Comparison of ENCODE assay signal across 8 cellular contexts in the genomic region with DNA sequence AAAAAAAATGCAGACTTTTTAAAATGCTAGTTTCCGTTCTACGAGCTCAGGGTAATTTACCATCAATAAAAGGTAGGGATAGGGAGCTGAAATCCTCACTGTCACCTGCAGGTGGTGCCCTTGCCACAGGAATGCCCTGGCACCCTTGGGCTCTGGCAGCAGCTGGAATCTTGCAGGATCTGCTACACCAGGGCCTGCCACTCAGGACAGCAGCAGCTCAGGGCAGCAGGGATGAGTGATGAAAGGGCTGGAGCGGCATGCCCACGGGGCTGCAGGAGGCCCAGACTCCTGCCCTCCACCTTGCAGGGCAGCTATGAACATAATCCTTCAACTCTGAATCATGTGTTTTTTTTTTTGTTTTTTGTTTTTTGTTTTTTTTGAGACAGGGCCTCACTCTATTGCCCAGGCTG. TPM values are rescaled to one million over a fixed set of nuclear protein-coding genes. Genes with fewer than 3 reads are reported as not detected.
DNase-seq lines count a peak whose midpoint lies in the region; ATAC-seq and TF ChIP-seq lines count a peak whose summit lies in the region.

No MANE protein-coding gene starts in this region.

- no peaks in the 10 kb centered on the region for H3F3A ChIP-seq in GM23338 (replicated peaks; ENCODE audit: low read depth)

- H3K9me3 Mint-ChIP-seq in GM23338: no peaks in the 10 kb centered on the region

- ATAC-seq in GM23338: peak; percentile 90
- ATAC-seq in left colon: peak; percentile 99
- ATAC-seq in GM21825 (IDR thresholded peaks at IDR 0.05; ENCODE audit: unreplicated experiment): no peak

- H3K4me2 ChIP-seq in GM23338: no peak overlapping the region

- H3K36me3 ChIP-seq in GM23338 (ENCODE audit: insufficient read depth): no peaks in the 10 kb centered on the region

- no peaks in the 10 kb centered on the region for H3K36me3 Mint-ChIP-seq in GM23338 (ENCODE audit: low read depth)

- peak; percentile 95 to 98 for TF ChIP-seq CTCF in GM23338 (conservative IDR thresholded peaks at IDR 0.05; ENCODE audit: low read depth in 2 of 2)

- no peaks in the 10 kb centered on the region for H3K27me3 ChIP-seq in GM23338 (ENCODE audit: insufficient read depth)

- intact Hi-C loops in left colon (cut with DNase I, micrococcal nuclease): loop anchor here (5.0 kb wide), 2 partner anchors 99 to 114 kb away; no protein-coding TSS in a partner anchor

- H2AFZ ChIP-seq in GM23338: no peak overlapping the region

- peaks cover 2% of the 10 kb centered on the region for H3K27me3 Mint-ChIP-seq in GM23338 (ENCODE audit: insufficient read depth, low read depth, poor library complexity)

- H3K27ac Mint-ChIP-seq in GM23338: no peak overlapping the region

- no peaks in the 10 kb centered on the region; the same call in 1 of the 2 replicates for H4K20me1 ChIP-seq in GM23338 (replicated peaks; ENCODE audit: insufficient read depth)

- H3K4me1 Mint-ChIP-seq in GM23338: no peaks in the 10 kb centered on the region; the same call in 1 of the 3 replicates

- DNase-seq in AG08396 (ENCODE audit: low spot score) (peak; percentile 90), GM23338 (ENCODE audit: low spot score) (peak; percentile 86), NCI-H345 (lab: John Stamatoyannopoulos, UW) (peak; percentile 79), caudate nucleus (lab: John Stamatoyannopoulos, UW) (peak in 58 of 61 donors; percentile 38 to 91 (median 68)), left colon (peak; percentile 62 to 83)
- DNase-seq in activated CD4-positive, CD25-positive, alpha-beta regulatory T cell (lab: John Stamatoyannopoulos, UW): peak; percentile 49 to 63 (median 56)
- peak; percentile 79 for DNase-seq in stimulated activated CD4-positive, alpha-beta T cell treated with anti-CD3 and anti-CD28 coated beads, Interleukin-4, amount 100 ng/mL, for 24 hours

- no peaks in the 10 kb centered on the region for H3K79me2 ChIP-seq in GM23338 (replicated peaks; ENCODE audit: insufficient read depth)

- peaks cover under 1% of the 10 kb centered on the region; the same call in 1 of the 2 replicates for H3K4me1 ChIP-seq in GM23338 (ENCODE audit: insufficient read depth)

- H3K9me2 ChIP-seq in GM23338 (ENCODE audit: insufficient read depth): no peaks in the 10 kb centered on the region

- H3K4me3 Mint-ChIP-seq in GM23338: no peak overlapping the region

- H3K4me3 ChIP-seq in GM23338: no peak overlapping the region

- H3K27ac ChIP-seq in GM23338 (ENCODE audit: low read depth): no peak overlapping the region
- no peak overlapping the region for H3K27ac ChIP-seq in caudate nucleus (ENCODE audit: low read depth, low read length)

TF ChIP-seq in GM23338, 12 proteins besides CTCF, POLR2A, EP300 and RAD21 (continues in another document):
- TF ChIP-seq, protein P1, sequence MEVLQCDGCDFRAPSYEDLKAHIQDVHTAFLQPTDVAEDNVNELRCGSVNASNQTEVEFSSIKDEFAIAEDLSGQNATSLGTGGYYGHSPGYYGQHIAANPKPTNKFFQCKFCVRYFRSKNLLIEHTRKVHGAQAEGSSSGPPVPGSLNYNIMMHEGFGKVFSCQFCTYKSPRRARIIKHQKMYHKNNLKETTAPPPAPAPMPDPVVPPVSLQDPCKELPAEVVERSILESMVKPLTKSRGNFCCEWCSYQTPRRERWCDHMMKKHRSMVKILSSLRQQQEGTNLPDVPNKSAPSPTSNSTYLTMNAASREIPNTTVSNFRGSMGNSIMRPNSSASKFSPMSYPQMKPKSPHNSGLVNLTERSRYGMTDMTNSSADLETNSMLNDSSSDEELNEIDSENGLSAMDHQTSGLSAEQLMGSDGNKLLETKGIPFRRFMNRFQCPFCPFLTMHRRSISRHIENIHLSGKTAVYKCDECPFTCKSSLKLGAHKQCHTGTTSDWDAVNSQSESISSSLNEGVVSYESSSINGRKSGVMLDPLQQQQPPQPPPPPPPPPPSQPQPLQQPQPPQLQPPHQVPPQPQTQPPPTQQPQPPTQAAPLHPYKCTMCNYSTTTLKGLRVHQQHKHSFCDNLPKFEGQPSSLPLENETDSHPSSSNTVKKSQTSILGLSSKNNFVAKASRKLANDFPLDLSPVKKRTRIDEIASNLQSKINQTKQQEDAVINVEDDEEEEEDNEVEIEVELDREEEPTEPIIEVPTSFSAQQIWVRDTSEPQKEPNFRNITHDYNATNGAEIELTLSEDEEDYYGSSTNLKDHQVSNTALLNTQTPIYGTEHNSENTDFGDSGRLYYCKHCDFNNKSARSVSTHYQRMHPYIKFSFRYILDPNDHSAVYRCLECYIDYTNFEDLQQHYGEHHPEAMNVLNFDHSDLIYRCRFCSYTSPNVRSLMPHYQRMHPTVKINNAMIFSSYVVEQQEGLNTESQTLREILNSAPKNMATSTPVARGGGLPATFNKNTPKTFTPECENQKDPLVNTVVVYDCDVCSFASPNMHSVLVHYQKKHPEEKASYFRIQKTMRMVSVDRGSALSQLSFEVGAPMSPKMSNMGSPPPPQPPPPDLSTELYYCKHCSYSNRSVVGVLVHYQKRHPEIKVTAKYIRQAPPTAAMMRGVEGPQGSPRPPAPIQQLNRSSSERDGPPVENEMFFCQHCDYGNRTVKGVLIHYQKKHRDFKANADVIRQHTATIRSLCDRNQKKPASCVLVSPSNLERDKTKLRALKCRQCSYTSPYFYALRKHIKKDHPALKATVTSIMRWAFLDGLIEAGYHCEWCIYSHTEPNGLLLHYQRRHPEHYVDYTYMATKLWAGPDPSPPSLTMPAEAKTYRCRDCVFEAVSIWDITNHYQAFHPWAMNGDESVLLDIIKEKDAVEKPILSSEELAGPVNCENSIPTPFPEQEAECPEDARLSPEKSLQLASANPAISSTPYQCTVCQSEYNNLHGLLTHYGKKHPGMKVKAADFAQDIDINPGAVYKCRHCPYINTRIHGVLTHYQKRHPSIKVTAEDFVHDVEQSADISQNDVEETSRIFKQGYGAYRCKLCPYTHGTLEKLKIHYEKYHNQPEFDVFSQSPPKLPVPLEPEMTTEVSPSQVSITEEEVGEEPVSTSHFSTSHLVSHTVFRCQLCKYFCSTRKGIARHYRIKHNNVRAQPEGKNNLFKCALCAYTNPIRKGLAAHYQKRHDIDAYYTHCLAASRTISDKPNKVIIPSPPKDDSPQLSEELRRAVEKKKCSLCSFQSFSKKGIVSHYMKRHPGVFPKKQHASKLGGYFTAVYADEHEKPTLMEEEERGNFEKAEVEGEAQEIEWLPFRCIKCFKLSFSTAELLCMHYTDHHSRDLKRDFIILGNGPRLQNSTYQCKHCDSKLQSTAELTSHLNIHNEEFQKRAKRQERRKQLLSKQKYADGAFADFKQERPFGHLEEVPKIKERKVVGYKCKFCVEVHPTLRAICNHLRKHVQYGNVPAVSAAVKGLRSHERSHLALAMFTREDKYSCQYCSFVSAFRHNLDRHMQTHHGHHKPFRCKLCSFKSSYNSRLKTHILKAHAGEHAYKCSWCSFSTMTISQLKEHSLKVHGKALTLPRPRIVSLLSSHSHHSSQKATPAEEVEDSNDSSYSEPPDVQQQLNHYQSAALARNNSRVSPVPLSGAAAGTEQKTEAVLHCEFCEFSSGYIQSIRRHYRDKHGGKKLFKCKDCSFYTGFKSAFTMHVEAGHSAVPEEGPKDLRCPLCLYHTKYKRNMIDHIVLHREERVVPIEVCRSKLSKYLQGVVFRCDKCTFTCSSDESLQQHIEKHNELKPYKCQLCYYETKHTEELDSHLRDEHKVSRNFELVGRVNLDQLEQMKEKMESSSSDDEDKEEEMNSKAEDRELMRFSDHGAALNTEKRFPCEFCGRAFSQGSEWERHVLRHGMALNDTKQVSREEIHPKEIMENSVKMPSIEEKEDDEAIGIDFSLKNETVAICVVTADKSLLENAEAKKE (CRISPR knock-in tag; IDR thresholded peaks at IDR 0.05): no peak
- TF ChIP-seq EZH2phosphoT487 (IDR thresholded peaks at IDR 0.05; ENCODE audit: unreplicated experiment) (no peak), STAT1 (IDR thresholded peaks at IDR 0.05; ENCODE audit: unreplicated experiment) (no peak), EZH2 (IDR thresholded peaks at IDR 0.05; ENCODE audit: low read depth, unreplicated experiment) (no peak), ZNF331 (CRISPR knock-in tag; IDR thresholded peaks at IDR 0.05; ENCODE audit: low read depth) (no peak), ZNF114 (CRISPR knock-in tag; IDR thresholded peaks at IDR 0.05) (no peak), JUNB (IDR thresholded peaks at IDR 0.05; ENCODE audit: unreplicated experiment) (no peak), POLR2AphosphoS5 (IDR thresholded peaks at IDR 0.05; ENCODE audit: low read depth) (no peak), NANOG (IDR thresholded peaks at IDR 0.05; ENCODE audit: borderline replicate concordance) (no peak), CREB1 (CRISPR knock-in tag; IDR thresholded peaks at IDR 0.05; ENCODE audit: low read depth) (no peak)
- TF ChIP-seq, protein P2, sequence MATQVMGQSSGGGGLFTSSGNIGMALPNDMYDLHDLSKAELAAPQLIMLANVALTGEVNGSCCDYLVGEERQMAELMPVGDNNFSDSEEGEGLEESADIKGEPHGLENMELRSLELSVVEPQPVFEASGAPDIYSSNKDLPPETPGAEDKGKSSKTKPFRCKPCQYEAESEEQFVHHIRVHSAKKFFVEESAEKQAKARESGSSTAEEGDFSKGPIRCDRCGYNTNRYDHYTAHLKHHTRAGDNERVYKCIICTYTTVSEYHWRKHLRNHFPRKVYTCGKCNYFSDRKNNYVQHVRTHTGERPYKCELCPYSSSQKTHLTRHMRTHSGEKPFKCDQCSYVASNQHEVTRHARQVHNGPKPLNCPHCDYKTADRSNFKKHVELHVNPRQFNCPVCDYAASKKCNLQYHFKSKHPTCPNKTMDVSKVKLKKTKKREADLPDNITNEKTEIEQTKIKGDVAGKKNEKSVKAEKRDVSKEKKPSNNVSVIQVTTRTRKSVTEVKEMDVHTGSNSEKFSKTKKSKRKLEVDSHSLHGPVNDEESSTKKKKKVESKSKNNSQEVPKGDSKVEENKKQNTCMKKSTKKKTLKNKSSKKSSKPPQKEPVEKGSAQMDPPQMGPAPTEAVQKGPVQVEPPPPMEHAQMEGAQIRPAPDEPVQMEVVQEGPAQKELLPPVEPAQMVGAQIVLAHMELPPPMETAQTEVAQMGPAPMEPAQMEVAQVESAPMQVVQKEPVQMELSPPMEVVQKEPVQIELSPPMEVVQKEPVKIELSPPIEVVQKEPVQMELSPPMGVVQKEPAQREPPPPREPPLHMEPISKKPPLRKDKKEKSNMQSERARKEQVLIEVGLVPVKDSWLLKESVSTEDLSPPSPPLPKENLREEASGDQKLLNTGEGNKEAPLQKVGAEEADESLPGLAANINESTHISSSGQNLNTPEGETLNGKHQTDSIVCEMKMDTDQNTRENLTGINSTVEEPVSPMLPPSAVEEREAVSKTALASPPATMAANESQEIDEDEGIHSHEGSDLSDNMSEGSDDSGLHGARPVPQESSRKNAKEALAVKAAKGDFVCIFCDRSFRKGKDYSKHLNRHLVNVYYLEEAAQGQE (IDR thresholded peaks at IDR 0.05; ENCODE audit: unreplicated experiment): no peak

RNA-seq across cellular contexts. Expression of a gene that starts 54.0 kb away (rescaled TPM):
- 5.4 and 8.3 TPM in 2 replicates for total RNA-seq in GM23338 (2014; rRNA removed; shearing (Covaris generic))
- 5.1 and 5.8 TPM in 2 replicates for polyA plus RNA-seq in GM23338 (2016; fragmentation: Nextera tagmentation; extraction: Ambion mirVana)
- 1 to 10 TPM; 1.4 to 5.3 TPM for total RNA-seq in left colon
